18 cellular contexts compared by ENCODE assay signal in the genomic region with DNA sequence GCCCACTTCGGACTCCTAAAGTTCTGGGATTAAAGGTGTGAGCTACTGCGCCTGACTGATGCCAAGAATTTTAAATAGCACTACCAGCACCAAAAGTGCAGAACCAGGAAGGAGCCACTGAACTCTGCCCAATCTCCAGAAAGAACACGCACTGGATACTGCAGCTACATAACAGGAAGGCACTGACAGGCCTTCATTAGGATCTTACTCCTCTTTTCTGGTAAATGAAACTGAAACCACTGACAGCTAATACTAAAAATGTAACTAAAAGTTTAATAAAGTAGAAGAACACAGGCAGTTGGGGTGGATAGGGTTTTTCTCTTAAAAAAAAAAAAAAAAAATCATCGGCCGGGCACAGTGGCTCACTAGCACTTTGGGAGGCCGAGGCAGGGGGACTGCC.
A peak's percentile ranks its signal among the peaks of the same experiment; 100 is the strongest.
DNase-seq lines count a peak whose midpoint lies in the region; ATAC-seq, FAIRE-seq and TF ChIP-seq lines count a peak whose summit lies in the region.
"Had no signal": no experiment of that assay in that cellular context is flagged by ENCODE, and none has a peak within 500 bp of the region (broad histone marks: within the 10 kb centered on the region; RNA-seq: fewer than 3 reads in every experiment).

No MANE protein-coding gene starts in this region.

- peaks cover 5% of the 10 kb centered on the region for H3K4me1 ChIP-seq in GM12878 (ENCODE audit: control insufficient read depth, insufficient read depth, low read length)
- H3K4me1 ChIP-seq: transverse colon had no signal

- CTCF ChIA-PET in GM12878 (lab: Yijun Ruan, JAX), result no interaction called here

- no peak for DNase-seq in GM12878 (ENCODE audit: low read depth, low spot score)
- no peak for DNase-seq in stimulated activated naive CD8-positive, alpha-beta T cell treated with anti-CD3 and anti-CD28 coated beads, Interleukin-15, Interleukin-2, amounts not matched to agents 100 U/mL and 50 U/mL, for 24 hours
- no peak for DNase-seq in GM03348 (ENCODE audit: low spot score)
- no peak for DNase-seq in left ventricle myocardium superior
- DNase-seq: activated CD8-positive, alpha-beta T cell treated with anti-CD3 and anti-CD28 coated beads, Interleukin-2, amount 10 ng/mL, durations not matched to agents 7 days and 5 days; DMS79; NCI-H1092 treated with DMSO at 0.1 percent for 48 hours; right cardiac atrium; stimulated activated CD4-positive, alpha-beta T cell treated with anti-CD3 and anti-CD28 coated beads, Interleukin-2, amount 100 ng/mL, for 48 hours; transverse colon had no signal

- no peaks in the 10 kb centered on the region for H3K36me3 ChIP-seq in GM12878 (ENCODE audit: control insufficient read depth in 2 of 2, insufficient read depth in 2 of 2, low read length in 1 of 2)
- H3K36me3 ChIP-seq: BLaER1, transverse colon had no signal

- SMC1A ChIA-PET in GM12878 (lab: Charles Lee; ENCODE audit: uncharacterized antibody, unreplicated experiment), result no interaction called here

- H3K79me2 ChIP-seq in GM12878 (ENCODE audit: control insufficient read depth, insufficient read depth, low read length), result no peaks in the 10 kb centered on the region

- TF ChIP-seq RAD21 in GM12878 (IDR thresholded peaks at IDR 0.05; ENCODE audit: insufficient read depth, low read depth, low read length), result no peak

- no peak for TF ChIP-seq CTCF in GM12878 (IDR thresholded peaks at IDR 0.05 in 2 of 3, conservative IDR thresholded peaks at IDR 0.05 in 1 of 3; ENCODE audit: control insufficient read depth in 2 of 3, extremely low read depth in 1 of 3, insufficient read depth in 1 of 3, low read depth in 3 of 3, low read length in 3 of 3)

- FAIRE-seq in GM12878 (lab: Jason Lieb, UNC), result no peak
- FAIRE-seq: astrocyte, TTC549 had no signal

- in situ Hi-C loops in GM12878 (cut with MboI), result no loop called here

- no peak overlapping the region; the same call in 1 of the 2 replicates for H3K27ac ChIP-seq in GM12878 (ENCODE audit: control insufficient read depth, insufficient read depth)
- H3K27ac ChIP-seq: BLaER1, coronary artery, transverse colon had no signal

- H3K27me3 ChIP-seq in GM12878 (replicated peaks in 1 of 2; ENCODE audit: control insufficient read depth in 2 of 2, insufficient read depth in 2 of 2, low read length in 1 of 2), result no peaks in the 10 kb centered on the region
- H3K27me3 ChIP-seq: BLaER1, transverse colon had no signal

- no peak overlapping the region for H3K4me3 ChIP-seq in GM12878
- H3K4me3 ChIP-seq: BLaER1, coronary artery, transverse colon had no signal

- POLR2A ChIA-PET in GM12878 (lab: Charles Lee), result no interaction called here

- peak overlapping the region; percentile 71 for H2AFZ ChIP-seq in GM12878 (ENCODE audit: control insufficient read depth, low read depth, low read length)

- ATAC-seq in GM19025 (IDR thresholded peaks at IDR 0.05; ENCODE audit: low read depth, unreplicated experiment) (peak; percentile 58), GM21360 (IDR thresholded peaks at IDR 0.05; ENCODE audit: unreplicated experiment) (peak; percentile 48), HG03097 (IDR thresholded peaks at IDR 0.05; ENCODE audit: low FRiP score, unreplicated experiment) (peak; percentile 74), GM12878 (peak; percentile 64), left ventricle myocardium superior (no peak)
- ATAC-seq in stimulated activated naive CD8-positive, alpha-beta T cell treated with anti-CD3 and anti-CD28 coated beads, Interleukin-15, Interleukin-2, amounts not matched to agents 100 U/mL and 50 U/mL, for 24 hours, result no peak
- ATAC-seq: activated CD8-positive, alpha-beta T cell treated with anti-CD3 and anti-CD28 coated beads, Interleukin-2, amount 10 ng/mL, durations not matched to agents 7 days and 5 days; activated T-helper 17 cell treated with anti-CD3 and anti-CD28 coated beads, Interleukin-2, amount 50 U/mL, for 72 hours; right cardiac atrium had no signal

- BruUV-seq in GM12878 (replicated peaks; lab: Mats Ljungman, UMichigan), result no TSS peak

- no peak for TF ChIP-seq POLR2A in GM12878 (IDR thresholded peaks at IDR 0.05; ENCODE audit: low read depth, low read length)

- RAD21 ChIA-PET in GM12878 (lab: Charles Lee; ENCODE audit: unreplicated experiment), result no interaction called here

- WGBS in GM12878 (ENCODE audit: insufficient coverage, insufficient replicate concordance, low lambda C conversion rate, missing lambda C conversion rate), result 87% methylated on average over 6 of the region's 6 CpGs

- peak overlapping the region; percentile 42 for H3K4me2 ChIP-seq in GM12878 (ENCODE audit: control insufficient read depth, insufficient read depth)
- H3K4me2 ChIP-seq: BLaER1 had no signal

- no peaks in the 10 kb centered on the region for H3K9me3 ChIP-seq in GM12878 (replicated peaks; ENCODE audit: control insufficient read depth, insufficient read depth, low read length)
- H3K9me3 ChIP-seq: BLaER1, transverse colon had no signal

- TF ChIP-seq EP300 in GM12878 (IDR thresholded peaks at IDR 0.05; ENCODE audit: borderline replicate concordance in 1 of 2, control insufficient read depth in 1 of 2, low read depth in 2 of 2, low read length in 2 of 2), result no peak

- intact Hi-C loops in GM12878 (cut with micrococcal nuclease; ENCODE audit: unreplicated experiment), result no loop called here
- intact Hi-C loops in left ventricle myocardium superior (cut with micrococcal nuclease), result no loop called here

- no peaks in the 10 kb centered on the region for H4K20me1 ChIP-seq in GM12878 (ENCODE audit: control insufficient read depth, insufficient read depth)
- H4K20me1 ChIP-seq: BLaER1 had no signal

- no peak overlapping the region for H3K9ac ChIP-seq in GM12878 (ENCODE audit: control insufficient read depth, insufficient read depth, low read length)
- H3K9ac ChIP-seq: BLaER1 had no signal

TF ChIP-seq in GM12878, 131 proteins besides CTCF, POLR2A, EP300 and RAD21 (continues in another document):
- no peak for TF ChIP-seq NBN (IDR thresholded peaks at IDR 0.05)
- TF ChIP-seq RBBP5 (conservative IDR thresholded peaks at IDR 0.05), result no peak
- TF ChIP-seq ZZZ3 (IDR thresholded peaks at IDR 0.05; ENCODE audit: control insufficient read depth, insufficient read length, low read depth), result no peak
- no peak for TF ChIP-seq NFYA (IDR thresholded peaks at IDR 0.05; ENCODE audit: borderline replicate concordance, low read depth, low read length)
- TF ChIP-seq RELA (IDR thresholded peaks at IDR 0.05; ENCODE audit: borderline replicate concordance, partially characterized antibody), result no peak
- no peak for TF ChIP-seq MEF2A (IDR thresholded peaks at IDR 0.05; ENCODE audit: insufficient read depth, low read depth, low read length)
- TF ChIP-seq, protein P1, sequence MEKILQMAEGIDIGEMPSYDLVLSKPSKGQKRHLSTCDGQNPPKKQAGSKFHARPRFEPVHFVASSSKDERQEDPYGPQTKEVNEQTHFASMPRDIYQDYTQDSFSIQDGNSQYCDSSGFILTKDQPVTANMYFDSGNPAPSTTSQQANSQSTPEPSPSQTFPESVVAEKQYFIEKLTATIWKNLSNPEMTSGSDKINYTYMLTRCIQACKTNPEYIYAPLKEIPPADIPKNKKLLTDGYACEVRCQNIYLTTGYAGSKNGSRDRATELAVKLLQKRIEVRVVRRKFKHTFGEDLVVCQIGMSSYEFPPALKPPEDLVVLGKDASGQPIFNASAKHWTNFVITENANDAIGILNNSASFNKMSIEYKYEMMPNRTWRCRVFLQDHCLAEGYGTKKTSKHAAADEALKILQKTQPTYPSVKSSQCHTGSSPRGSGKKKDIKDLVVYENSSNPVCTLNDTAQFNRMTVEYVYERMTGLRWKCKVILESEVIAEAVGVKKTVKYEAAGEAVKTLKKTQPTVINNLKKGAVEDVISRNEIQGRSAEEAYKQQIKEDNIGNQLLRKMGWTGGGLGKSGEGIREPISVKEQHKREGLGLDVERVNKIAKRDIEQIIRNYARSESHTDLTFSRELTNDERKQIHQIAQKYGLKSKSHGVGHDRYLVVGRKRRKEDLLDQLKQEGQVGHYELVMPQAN (conservative IDR thresholded peaks at IDR 0.05), result no peak
- TF ChIP-seq ASH2L (IDR thresholded peaks at IDR 0.05; ENCODE audit: borderline replicate concordance, low read depth), result no peak
- TF ChIP-seq, protein P2, sequence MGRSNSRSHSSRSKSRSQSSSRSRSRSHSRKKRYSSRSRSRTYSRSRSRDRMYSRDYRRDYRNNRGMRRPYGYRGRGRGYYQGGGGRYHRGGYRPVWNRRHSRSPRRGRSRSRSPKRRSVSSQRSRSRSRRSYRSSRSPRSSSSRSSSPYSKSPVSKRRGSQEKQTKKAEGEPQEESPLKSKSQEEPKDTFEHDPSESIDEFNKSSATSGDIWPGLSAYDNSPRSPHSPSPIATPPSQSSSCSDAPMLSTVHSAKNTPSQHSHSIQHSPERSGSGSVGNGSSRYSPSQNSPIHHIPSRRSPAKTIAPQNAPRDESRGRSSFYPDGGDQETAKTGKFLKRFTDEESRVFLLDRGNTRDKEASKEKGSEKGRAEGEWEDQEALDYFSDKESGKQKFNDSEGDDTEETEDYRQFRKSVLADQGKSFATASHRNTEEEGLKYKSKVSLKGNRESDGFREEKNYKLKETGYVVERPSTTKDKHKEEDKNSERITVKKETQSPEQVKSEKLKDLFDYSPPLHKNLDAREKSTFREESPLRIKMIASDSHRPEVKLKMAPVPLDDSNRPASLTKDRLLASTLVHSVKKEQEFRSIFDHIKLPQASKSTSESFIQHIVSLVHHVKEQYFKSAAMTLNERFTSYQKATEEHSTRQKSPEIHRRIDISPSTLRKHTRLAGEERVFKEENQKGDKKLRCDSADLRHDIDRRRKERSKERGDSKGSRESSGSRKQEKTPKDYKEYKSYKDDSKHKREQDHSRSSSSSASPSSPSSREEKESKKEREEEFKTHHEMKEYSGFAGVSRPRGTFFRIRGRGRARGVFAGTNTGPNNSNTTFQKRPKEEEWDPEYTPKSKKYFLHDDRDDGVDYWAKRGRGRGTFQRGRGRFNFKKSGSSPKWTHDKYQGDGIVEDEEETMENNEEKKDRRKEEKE (IDR thresholded peaks at IDR 0.05), result no peak

Comparison
In these comparisons a context has a peak if more than half of its experiments do, and no peak if none do; other contexts are left out.
1. ATAC-seq: peak in GM19025 (single experiment), GM21360 (single experiment), HG03097 (single experiment) and GM12878 (single experiment); none in stimulated activated naive CD8-positive, alpha-beta T cell treated with anti-CD3 and anti-CD28 coated beads, Interleukin-15, Interleukin-2, amounts not matched to agents 100 U/mL and 50 U/mL, for 24 hours (single experiment) and left ventricle myocardium superior (single experiment).